Comparison of ENCODE assay signal across 1 cellular context in genomic region chr19:49662011-49662410, GRCh38.
TF ChIP-seq lines count a peak whose summit lies in the region.

No MANE protein-coding gene starts in this region.

TF ChIP-seq in endothelial cell of umbilical vein, 7 proteins besides CTCF, POLR2A, EP300 and RAD21:
- TF ChIP-seq FOS (IDR thresholded peaks at IDR 0.05; ENCODE audit: borderline replicate concordance, insufficient read depth, low read length) (no peak), MYC (IDR thresholded peaks at IDR 0.05; ENCODE audit: low read depth, low read length) (no peak), POLR2AphosphoS5 (IDR thresholded peaks at IDR 0.05; ENCODE audit: insufficient read depth, low read depth, low read length) (no peak), GATA2 (IDR thresholded peaks at IDR 0.05; ENCODE audit: insufficient read depth, insufficient read length, low read depth, low read length) (no peak), EZH2 (IDR thresholded peaks at IDR 0.05; ENCODE audit: borderline replicate concordance, low read depth, low read length, severe bottlenecking) (no peak), JUN (IDR thresholded peaks at IDR 0.05; ENCODE audit: borderline replicate concordance, insufficient read depth, insufficient read length, low read depth) (no peak)
- TF ChIP-seq, protein P1, sequence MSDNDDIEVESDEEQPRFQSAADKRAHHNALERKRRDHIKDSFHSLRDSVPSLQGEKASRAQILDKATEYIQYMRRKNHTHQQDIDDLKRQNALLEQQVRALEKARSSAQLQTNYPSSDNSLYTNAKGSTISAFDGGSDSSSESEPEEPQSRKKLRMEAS (IDR thresholded peaks at IDR 0.05; ENCODE audit: insufficient read depth, insufficient read length) = no peak
